In the genomic region with DNA sequence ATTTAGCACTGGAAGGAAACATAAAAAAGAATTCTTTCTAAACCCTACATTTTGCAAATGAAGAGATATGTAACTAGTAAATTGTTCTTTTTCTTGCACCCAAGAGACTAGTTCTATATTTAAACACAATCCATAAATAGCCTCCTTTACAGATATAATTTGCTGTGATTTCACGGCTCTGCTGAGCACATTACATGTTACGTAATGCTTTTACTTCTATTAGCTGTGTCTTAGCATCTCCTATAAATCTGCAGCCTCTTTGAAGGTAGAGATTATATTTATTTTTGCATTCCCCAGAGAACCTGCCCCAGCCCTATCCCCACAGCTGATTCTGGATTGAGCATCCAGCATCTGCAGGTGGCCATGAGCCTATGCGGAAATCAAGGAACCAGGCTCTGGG, we compare ENCODE assay signal across 21 cellular contexts.
"Had no signal": no experiment of that assay in that cellular context is flagged by ENCODE, and none has a peak within 500 bp of the region (broad histone marks: within the 10 kb centered on the region; RNA-seq: fewer than 3 reads in every experiment).

No MANE protein-coding gene starts in this region.

- H3K36me3 ChIP-seq: prostate gland, right lobe of liver, stomach, thoracic aorta, upper lobe of right lung had no signal

- H3K27me3 ChIP-seq: body of pancreas, right lobe of liver, stomach, upper lobe of right lung had no signal

- H3K9me3 ChIP-seq: body of pancreas, prostate gland, right lobe of liver, stomach, thoracic aorta, upper lobe of right lung had no signal

- ATAC-seq: activated CD8-positive, alpha-beta memory T cell treated with anti-CD3 and anti-CD28 coated beads, Interleukin-2, amount 10 ng/mL, durations not matched to agents 7 days and 5 days; activated T-helper 17 cell treated with anti-CD3 and anti-CD28 coated beads, Interleukin-2, amount 50 U/mL, for 72 hours; body of pancreas; esophagus mucosa; right lobe of liver; T-cell; upper lobe of right lung had no signal

- DNase-seq: activated B cell treated with CpG ODN at 0.5 μM for 24 hours; activated CD4-positive, alpha-beta memory T cell treated with anti-CD3 and anti-CD28 coated beads for 36 hours; activated CD4-positive, alpha-beta T cell treated with anti-CD3 and anti-CD28 coated beads for 4 hours; activated CD8-positive, alpha-beta memory T cell treated with anti-CD3 and anti-CD28 coated beads, Interleukin-2, amount 10 ng/mL, durations not matched to agents 7 days and 5 days; activated naive CD4-positive, alpha-beta T cell; activated naive CD8-positive, alpha-beta T cell treated with anti-CD3 and anti-CD28 coated beads, Interleukin-2, amount 10 ng/mL, durations not matched to agents 7 days and 5 days; body of pancreas; cortex of kidney; effector CD8-positive, alpha-beta T cell; islet precursor cell; mammary epithelial cell; right lobe of liver; small intestine; stimulated activated CD4-positive, alpha-beta T cell treated with anti-CD3 and anti-CD28 coated beads, Interleukin-4, amount 100 ng/mL, for 1 hour; stomach; T-cell; upper lobe of right lung had no signal

- H3K4me1 ChIP-seq: prostate gland, right lobe of liver, upper lobe of right lung had no signal

- H3K27ac ChIP-seq: body of pancreas, prostate gland, right lobe of liver, stomach, thoracic aorta, upper lobe of right lung had no signal

- H3K4me3 ChIP-seq: body of pancreas, prostate gland, right lobe of liver, stomach, thoracic aorta, upper lobe of right lung had no signal
